Comparison of ENCODE assay signal across 9 cellular contexts in the genomic region with DNA sequence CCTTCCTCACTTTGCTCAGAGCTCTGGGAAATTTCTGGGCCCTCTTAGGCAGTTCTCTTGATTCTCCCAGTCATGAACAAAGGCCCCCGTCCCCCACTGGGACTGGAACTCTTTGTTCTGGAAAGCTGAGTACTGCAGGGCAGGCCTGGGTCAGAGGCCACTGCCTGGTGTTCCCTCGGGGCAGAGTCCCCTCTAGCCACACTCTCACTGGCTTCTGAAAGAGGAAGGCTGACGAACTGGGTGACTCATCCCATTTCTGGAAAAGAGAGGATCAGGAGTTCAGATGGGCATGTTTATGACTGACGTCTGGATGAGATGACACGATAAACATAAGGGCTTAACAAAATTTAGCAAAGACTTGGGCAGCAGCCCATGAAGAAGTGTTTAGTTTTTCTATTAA. TPM values are rescaled to one million over a fixed set of nuclear protein-coding genes. Genes with fewer than 3 reads are reported as not detected.
A peak's percentile ranks its signal among the peaks of the same experiment; 100 is the strongest.
DNase-seq lines count a peak whose midpoint lies in the region; ATAC-seq and TF ChIP-seq lines count a peak whose summit lies in the region.
"Had no signal": no experiment of that assay in that cellular context is flagged by ENCODE, and none has a peak within 500 bp of the region (broad histone marks: within the 10 kb centered on the region; RNA-seq: fewer than 3 reads in every experiment).

No MANE protein-coding gene starts in this region.

- H3K4me1 ChIP-seq in NT2/D1 (ENCODE audit: insufficient read depth, insufficient read length), result peaks cover 10% of the 10 kb centered on the region
- peaks cover 0 to 40% (median 12%) of the 10 kb centered on the region in 3 donors for H3K4me1 ChIP-seq in esophagus squamous epithelium
- H3K4me1 ChIP-seq: psoas muscle had no signal

- no peaks in the 10 kb centered on the region for H3K36me3 ChIP-seq in NT2/D1 (ENCODE audit: insufficient read depth, insufficient read length, low read length)
- H3K36me3 ChIP-seq in esophagus squamous epithelium, result no peaks in the 10 kb centered on the region

- intact Hi-C loops in esophagus squamous epithelium (cut with DNase I), result no loop called here

- H3K9me3 ChIP-seq in NT2/D1 (ENCODE audit: insufficient read depth, low read length) (no peaks in the 10 kb centered on the region), esophagus squamous epithelium (no peaks in the 10 kb centered on the region)
- H3K9me3 ChIP-seq: psoas muscle had no signal

- no peak for ATAC-seq in HG03175 (IDR thresholded peaks at IDR 0.05; ENCODE audit: unreplicated experiment)

- H3K9ac ChIP-seq in NT2/D1 (ENCODE audit: insufficient read length, low read depth), result no peak overlapping the region

- H3K27me3 ChIP-seq in NT2/D1 (ENCODE audit: insufficient read depth, insufficient read length) (no peaks in the 10 kb centered on the region), esophagus squamous epithelium (no peaks in the 10 kb centered on the region)

- WGBS in esophagus squamous epithelium, 2 donors, result 0 to 31% methylated on average over 1 to 2 of the region's 5 CpGs

- DNase-seq in Daoy (ENCODE audit: low read depth) (peak; percentile 66), NT2/D1 (ENCODE audit: low read depth, low spot score) (peak; percentile 63), esophagus squamous epithelium (lab: John Stamatoyannopoulos, UW) (no peak), non-pigmented ciliary epithelial cell (ENCODE audit: low read depth) (peak; percentile 27), NCI-H187 (lab: John Stamatoyannopoulos, UW) (no peak), anterior cingulate cortex (lab: John Stamatoyannopoulos, UW) (no peak)
- no peak for DNase-seq in stimulated activated CD8-positive, alpha-beta memory T cell treated with anti-CD3 and anti-CD28 coated beads, Interleukin-4, amount 100 ng/mL, for 48 hours

- H3K4me3 ChIP-seq in NT2/D1 (ENCODE audit: insufficient read length, low read depth) (no peak overlapping the region), esophagus squamous epithelium (no peak overlapping the region)
- H3K4me3 ChIP-seq: psoas muscle had no signal

- peak overlapping the region; percentile 49 to 79 (median 71) for H3K27ac ChIP-seq in esophagus squamous epithelium
- H3K27ac ChIP-seq: psoas muscle had no signal

- no peak for TF ChIP-seq POLR2A in esophagus squamous epithelium (IDR thresholded peaks at IDR 0.05)

- no peak for TF ChIP-seq CTCF in esophagus squamous epithelium (IDR thresholded peaks at IDR 0.05)

RNA-seq across cellular contexts. Expression of a gene that starts 47.7 kb away (rescaled TPM):
- total RNA-seq in Daoy (2014; rRNA removed; shearing (Covaris generic)), result 181 and 219 TPM in 2 replicates
- 100 to 1,000 TPM; 164 to 219 (median 214) TPM for total RNA-seq in esophagus squamous epithelium

Comparison
In these comparisons a context has a peak if more than half of its experiments do, and no peak if none do; other contexts are left out.
1. DNase-seq: peak in Daoy (single experiment), NT2/D1 (single experiment) and non-pigmented ciliary epithelial cell (single experiment); none in esophagus squamous epithelium (single experiment), stimulated activated CD8-positive, alpha-beta memory T cell treated with anti-CD3 and anti-CD28 coated beads, Interleukin-4, amount 100 ng/mL, for 48 hours (single experiment), NCI-H187 (0 of 2) and anterior cingulate cortex (0 of 58).